32 cellular contexts compared by ENCODE assay signal in genomic region chr20:61658563-61658962, GRCh38.
"Had no signal": no experiment of that assay in that cellular context is flagged by ENCODE, and none has a peak within 500 bp of the region (broad histone marks: within the 10 kb centered on the region; RNA-seq: fewer than 3 reads in every experiment).

No MANE protein-coding gene starts in this region.

- H3K36me3 ChIP-seq: esophagus muscularis mucosa, gastrocnemius medialis, heart left ventricle had no signal

- FAIRE-seq: astrocyte, colon had no signal

- H3K4me3 ChIP-seq: esophagus muscularis mucosa, gastrocnemius medialis, heart left ventricle had no signal

- DNase-seq: activated CD4-positive, alpha-beta memory T cell treated with anti-CD3 and anti-CD28 coated beads for 36 hours; activated CD4-positive, alpha-beta T cell treated with anti-CD3 and anti-CD28 coated beads for 36 hours; activated CD4-positive, alpha-beta T cell treated with anti-CD3 and anti-CD28 coated beads, Interleukin-2, amount 10 ng/mL, durations not matched to agents 24 days and 14 days; activated CD4-positive, CD25-positive, alpha-beta regulatory T cell; activated CD4-positive, CD25-positive, alpha-beta regulatory T cell treated with anti-CD3 and anti-CD28 coated beads, Interleukin-2, amount 50 U/mL, for 72 hours; activated CD8-positive, alpha-beta memory T cell treated with anti-CD3 and anti-CD28 coated beads, Interleukin-2, amount 10 ng/mL, durations not matched to agents 7 days and 5 days; activated CD8-positive, alpha-beta memory T cell treated with anti-CD3 and anti-CD28 coated beads, Interleukin-2, amount 50 U/mL, for 4 hours; activated CD8-positive, alpha-beta T cell treated with anti-CD3 and anti-CD28 coated beads, Interleukin-2, amount 10 ng/mL, durations not matched to agents 7 days and 5 days; activated effector memory CD4-positive, alpha-beta T cell treated with anti-CD3 and anti-CD28 coated beads, Interleukin-2, amount 50 U/mL, for 16 hours; activated naive CD4-positive, alpha-beta T cell; activated naive CD4-positive, alpha-beta T cell treated with anti-CD3 and anti-CD28 coated beads, Interleukin-2, amount 50 U/mL, for 16 hours; activated T-cell treated with anti-CD3 and anti-CD28 coated beads, Interleukin-2, amount 50 U/mL, for 1 hour; activated T-cell treated with anti-CD3 and anti-CD28 coated beads, Interleukin-2, amount 50 U/mL, for 48 hours; amniotic stem cell; anterior cingulate cortex; caudate nucleus; cortex of kidney; dermis blood vessel endothelial cell; effector CD4-positive, alpha-beta T cell; effector memory CD8-positive, alpha-beta T cell; erythroblast; foreskin keratinocyte; gastrocnemius medialis; glutamatergic neuron; heart left ventricle; T-helper 2 cell had no signal

- H3K27ac Mint-ChIP-seq: activated CD4-positive, alpha-beta memory T cell treated with anti-CD3 and anti-CD28 coated beads for 36 hours; activated CD4-positive, alpha-beta T cell treated with anti-CD3 and anti-CD28 coated beads for 36 hours; activated CD4-positive, alpha-beta T cell treated with anti-CD3 and anti-CD28 coated beads, Interleukin-2, amount 10 ng/mL, durations not matched to agents 24 days and 14 days; activated CD8-positive, alpha-beta memory T cell treated with anti-CD3 and anti-CD28 coated beads, Interleukin-2, amount 10 ng/mL, durations not matched to agents 7 days and 5 days; activated CD8-positive, alpha-beta T cell treated with anti-CD3 and anti-CD28 coated beads, Interleukin-2, amount 10 ng/mL, durations not matched to agents 7 days and 5 days; activated naive CD8-positive, alpha-beta T cell; activated T-helper 1 cell treated with anti-CD3 and anti-CD28 coated beads, Interleukin-12 subunit alpha, Interleukin-12 subunit beta, Interleukin-2, Interleukin-4 antibody, amounts not matched to agents 30 ng/mL and 10 ng/mL and 1 ng/mL, durations not matched to agents 14 hours and 24 hours and 36 hours; activated T-helper 2 cell treated with anti-CD3 and anti-CD28 coated beads, Interferon-gamma antibody, Interleukin-2, Interleukin-4, amounts not matched to agents 10 μg/mL and 5 μg/mL and 100 μg/mL, durations not matched to agents 14 hours and 24 hours and 36 hours; effector memory CD8-positive, alpha-beta T cell had no signal

- H3K9me3 ChIP-seq: esophagus muscularis mucosa, gastrocnemius medialis, heart left ventricle had no signal

- H3K4me1 Mint-ChIP-seq: activated CD4-positive, alpha-beta T cell treated with anti-CD3 and anti-CD28 coated beads for 36 hours; activated CD4-positive, alpha-beta T cell treated with anti-CD3 and anti-CD28 coated beads, Interleukin-2, amount 10 ng/mL, durations not matched to agents 24 days and 14 days; activated CD8-positive, alpha-beta memory T cell treated with anti-CD3 and anti-CD28 coated beads, Interleukin-2, amount 10 ng/mL, durations not matched to agents 7 days and 5 days had no signal

- H3K9me3 Mint-ChIP-seq: activated CD4-positive, alpha-beta memory T cell treated with anti-CD3 and anti-CD28 coated beads for 36 hours; activated CD4-positive, alpha-beta T cell treated with anti-CD3 and anti-CD28 coated beads, Interleukin-2, amount 10 ng/mL, durations not matched to agents 24 days and 14 days; activated T-helper 1 cell treated with anti-CD3 and anti-CD28 coated beads, Interleukin-12 subunit alpha, Interleukin-12 subunit beta, Interleukin-2, Interleukin-4 antibody, amounts not matched to agents 30 ng/mL and 10 ng/mL and 1 ng/mL, durations not matched to agents 14 hours and 24 hours and 36 hours; activated T-helper 2 cell treated with anti-CD3 and anti-CD28 coated beads, Interferon-gamma antibody, Interleukin-2, Interleukin-4, amounts not matched to agents 10 μg/mL and 5 μg/mL and 100 μg/mL, durations not matched to agents 14 hours and 24 hours and 36 hours; effector memory CD8-positive, alpha-beta T cell had no signal

- H3K36me3 Mint-ChIP-seq: activated CD4-positive, alpha-beta memory T cell treated with anti-CD3 and anti-CD28 coated beads for 36 hours; activated CD8-positive, alpha-beta memory T cell treated with anti-CD3 and anti-CD28 coated beads, Interleukin-2, amount 10 ng/mL, durations not matched to agents 7 days and 5 days; activated naive CD8-positive, alpha-beta T cell had no signal

- H3K4me1 ChIP-seq: esophagus muscularis mucosa, foreskin keratinocyte, gastrocnemius medialis had no signal

- ATAC-seq: activated CD4-positive, alpha-beta T cell treated with anti-CD3 and anti-CD28 coated beads for 36 hours; activated CD8-positive, alpha-beta memory T cell treated with anti-CD3 and anti-CD28 coated beads, Interleukin-2, amount 10 ng/mL, durations not matched to agents 7 days and 5 days; activated CD8-positive, alpha-beta T cell treated with anti-CD3 and anti-CD28 coated beads, Interleukin-2, amount 10 ng/mL, durations not matched to agents 7 days and 5 days; effector memory CD8-positive, alpha-beta T cell; foreskin keratinocyte; gastrocnemius medialis; heart left ventricle had no signal

- H3K27ac ChIP-seq: esophagus muscularis mucosa, foreskin keratinocyte, gastrocnemius medialis, heart left ventricle had no signal

- H3K27me3 Mint-ChIP-seq: activated CD4-positive, alpha-beta memory T cell treated with anti-CD3 and anti-CD28 coated beads for 36 hours; activated CD4-positive, alpha-beta T cell treated with anti-CD3 and anti-CD28 coated beads for 36 hours; activated CD4-positive, alpha-beta T cell treated with anti-CD3 and anti-CD28 coated beads, Interleukin-2, amount 10 ng/mL, durations not matched to agents 24 days and 14 days; activated CD8-positive, alpha-beta memory T cell treated with anti-CD3 and anti-CD28 coated beads, Interleukin-2, amount 10 ng/mL, durations not matched to agents 7 days and 5 days had no signal

- H3K4me3 Mint-ChIP-seq: activated CD4-positive, alpha-beta memory T cell treated with anti-CD3 and anti-CD28 coated beads for 36 hours; activated CD4-positive, alpha-beta T cell treated with anti-CD3 and anti-CD28 coated beads for 36 hours; activated CD4-positive, alpha-beta T cell treated with anti-CD3 and anti-CD28 coated beads, Interleukin-2, amount 10 ng/mL, durations not matched to agents 24 days and 14 days; activated CD8-positive, alpha-beta memory T cell treated with anti-CD3 and anti-CD28 coated beads, Interleukin-2, amount 10 ng/mL, durations not matched to agents 7 days and 5 days; activated CD8-positive, alpha-beta T cell treated with anti-CD3 and anti-CD28 coated beads, Interleukin-2, amount 10 ng/mL, durations not matched to agents 7 days and 5 days; activated naive CD8-positive, alpha-beta T cell; activated T-helper 1 cell treated with anti-CD3 and anti-CD28 coated beads, Interleukin-12 subunit alpha, Interleukin-12 subunit beta, Interleukin-2, Interleukin-4 antibody, amounts not matched to agents 30 ng/mL and 10 ng/mL and 1 ng/mL, durations not matched to agents 14 hours and 24 hours and 36 hours; effector memory CD8-positive, alpha-beta T cell had no signal

- H3K27me3 ChIP-seq: gastrocnemius medialis had no signal
